In genomic region chr22:46066691-46067090, GRCh38 we compare ENCODE assay signal across 1 cellular context.
TF ChIP-seq lines count a peak whose summit lies in the region.

No MANE protein-coding gene starts in this region.

TF ChIP-seq in K562, 482 proteins besides CTCF, POLR2A, EP300 and RAD21 (continued from another document):
- TF ChIP-seq, protein P1, sequence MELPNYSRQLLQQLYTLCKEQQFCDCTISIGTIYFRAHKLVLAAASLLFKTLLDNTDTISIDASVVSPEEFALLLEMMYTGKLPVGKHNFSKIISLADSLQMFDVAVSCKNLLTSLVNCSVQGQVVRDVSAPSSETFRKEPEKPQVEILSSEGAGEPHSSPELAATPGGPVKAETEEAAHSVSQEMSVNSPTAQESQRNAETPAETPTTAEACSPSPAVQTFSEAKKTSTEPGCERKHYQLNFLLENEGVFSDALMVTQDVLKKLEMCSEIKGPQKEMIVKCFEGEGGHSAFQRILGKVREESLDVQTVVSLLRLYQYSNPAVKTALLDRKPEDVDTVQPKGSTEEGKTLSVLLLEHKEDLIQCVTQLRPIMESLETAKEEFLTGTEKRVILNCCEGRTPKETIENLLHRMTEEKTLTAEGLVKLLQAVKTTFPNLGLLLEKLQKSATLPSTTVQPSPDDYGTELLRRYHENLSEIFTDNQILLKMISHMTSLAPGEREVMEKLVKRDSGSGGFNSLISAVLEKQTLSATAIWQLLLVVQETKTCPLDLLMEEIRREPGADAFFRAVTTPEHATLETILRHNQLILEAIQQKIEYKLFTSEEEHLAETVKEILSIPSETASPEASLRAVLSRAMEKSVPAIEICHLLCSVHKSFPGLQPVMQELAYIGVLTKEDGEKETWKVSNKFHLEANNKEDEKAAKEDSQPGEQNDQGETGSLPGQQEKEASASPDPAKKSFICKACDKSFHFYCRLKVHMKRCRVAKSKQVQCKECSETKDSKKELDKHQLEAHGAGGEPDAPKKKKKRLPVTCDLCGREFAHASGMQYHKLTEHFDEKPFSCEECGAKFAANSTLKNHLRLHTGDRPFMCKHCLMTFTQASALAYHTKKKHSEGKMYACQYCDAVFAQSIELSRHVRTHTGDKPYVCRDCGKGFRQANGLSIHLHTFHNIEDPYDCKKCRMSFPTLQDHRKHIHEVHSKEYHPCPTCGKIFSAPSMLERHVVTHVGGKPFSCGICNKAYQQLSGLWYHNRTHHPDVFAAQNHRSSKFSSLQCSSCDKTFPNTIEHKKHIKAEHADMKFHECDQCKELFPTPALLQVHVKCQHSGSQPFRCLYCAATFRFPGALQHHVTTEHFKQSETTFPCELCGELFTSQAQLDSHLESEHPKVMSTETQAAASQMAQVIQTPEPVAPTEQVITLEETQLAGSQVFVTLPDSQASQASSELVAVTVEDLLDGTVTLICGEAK (IDR thresholded peaks at IDR 0.05) = no peak
- TF ChIP-seq, protein P1 (CRISPR knock-in tag; IDR thresholded peaks at IDR 0.05) = no peak
- TF ChIP-seq KAT8 (IDR thresholded peaks at IDR 0.05; ENCODE audit: low read depth) = no peak
